In genomic region chr15:99732711-99733267, GRCh38 we compare ENCODE assay signal across 8 cellular contexts. TPM values are rescaled to one million over a fixed set of nuclear protein-coding genes. Genes with fewer than 3 reads are reported as not detected.
DNase-seq lines count a peak whose midpoint lies in the region; ATAC-seq and TF ChIP-seq lines count a peak whose summit lies in the region.

No MANE protein-coding gene starts in this region.

- no peak for TF ChIP-seq CTCF in activated CD8-positive, alpha-beta T cell treated with anti-CD3 and anti-CD28 coated beads for 36 hours (IDR thresholded peaks at IDR 0.05)

- no peaks in the 10 kb centered on the region for H3K9me3 ChIP-seq in CD4-positive, CD25-positive, alpha-beta regulatory T cell (ENCODE audit: control insufficient read depth in 2 of 2, low read length in 2 of 2)

- no peak for DNase-seq in CD4-positive, CD25-positive, alpha-beta regulatory T cell
- peak; percentile 34 for DNase-seq in activated CD8-positive, alpha-beta T cell treated with anti-CD3 and anti-CD28 coated beads for 36 hours
- DNase-seq in left ventricle myocardium superior (no peak), sciatic nerve (ENCODE audit: low spot score) (peak; percentile 84), NCI-H524 (lab: John Stamatoyannopoulos, UW) (no peak), amniotic stem cell (lab: John Stamatoyannopoulos, UW) (no peak)

- no peak for ATAC-seq in CD4-positive, CD25-positive, alpha-beta regulatory T cell (ENCODE audit: low read depth in 2 of 2)
- ATAC-seq in GM19328 (IDR thresholded peaks at IDR 0.05; ENCODE audit: unreplicated experiment) = peak; percentile 25
- ATAC-seq in HG03354 (IDR thresholded peaks at IDR 0.05; ENCODE audit: poor library complexity, severe bottlenecking, unreplicated experiment) = peak; percentile 33
- ATAC-seq in activated CD8-positive, alpha-beta T cell treated with anti-CD3 and anti-CD28 coated beads for 36 hours = no peak
- peak; percentile 24 for ATAC-seq in left ventricle myocardium superior
- ATAC-seq in sciatic nerve = peak; percentile 15

- intact Hi-C loops in activated CD8-positive, alpha-beta T cell treated with anti-CD3 and anti-CD28 coated beads for 36 hours (cut with micrococcal nuclease) = no loop called here
- intact Hi-C loops in left ventricle myocardium superior (cut with micrococcal nuclease) (no loop called here), sciatic nerve (cut with DNase I) (no loop called here)

- no peaks in the 10 kb centered on the region for H3K9me3 Mint-ChIP-seq in CD4-positive, CD25-positive, alpha-beta regulatory T cell
- H3K9me3 Mint-ChIP-seq in activated CD8-positive, alpha-beta T cell treated with anti-CD3 and anti-CD28 coated beads for 36 hours = no peaks in the 10 kb centered on the region

- peak overlapping the region; percentile 90 to 96 (median 92) for H3K4me3 Mint-ChIP-seq in CD4-positive, CD25-positive, alpha-beta regulatory T cell
- peak overlapping the region; percentile 78 for H3K4me3 Mint-ChIP-seq in activated CD8-positive, alpha-beta T cell treated with anti-CD3 and anti-CD28 coated beads for 36 hours

- H3K27me3 ChIP-seq in CD4-positive, CD25-positive, alpha-beta regulatory T cell (ENCODE audit: control insufficient read depth, insufficient read depth, low read length) = no peaks in the 10 kb centered on the region

- H3K36me3 ChIP-seq in CD4-positive, CD25-positive, alpha-beta regulatory T cell (ENCODE audit: control insufficient read depth, insufficient read depth, low read length) = peaks cover 12% of the 10 kb centered on the region

- peaks cover 15% of the 10 kb centered on the region for H3K4me1 ChIP-seq in CD4-positive, CD25-positive, alpha-beta regulatory T cell (ENCODE audit: control insufficient read depth, insufficient read depth, low read length, poor library complexity, severe bottlenecking)

- H3K27ac Mint-ChIP-seq in CD4-positive, CD25-positive, alpha-beta regulatory T cell = peak overlapping the region; percentile 60 to 82 (median 67)
- H3K27ac Mint-ChIP-seq in activated CD8-positive, alpha-beta T cell treated with anti-CD3 and anti-CD28 coated beads for 36 hours = peak overlapping the region; percentile 44

- no peaks in the 10 kb centered on the region for H3K36me3 Mint-ChIP-seq in CD4-positive, CD25-positive, alpha-beta regulatory T cell
- no peaks in the 10 kb centered on the region for H3K36me3 Mint-ChIP-seq in activated CD8-positive, alpha-beta T cell treated with anti-CD3 and anti-CD28 coated beads for 36 hours (ENCODE audit: low read depth)

- H3K4me3 ChIP-seq in CD4-positive, CD25-positive, alpha-beta regulatory T cell (ENCODE audit: low read depth, low read length) = peak overlapping the region; percentile 75

- H3K4me1 Mint-ChIP-seq in CD4-positive, CD25-positive, alpha-beta regulatory T cell = peaks cover 12 to 21% (median 16%) of the 10 kb centered on the region in 4 donors
- peaks cover 17% of the 10 kb centered on the region for H3K4me1 Mint-ChIP-seq in activated CD8-positive, alpha-beta T cell treated with anti-CD3 and anti-CD28 coated beads for 36 hours (ENCODE audit: low read depth)

- H3K27me3 Mint-ChIP-seq in CD4-positive, CD25-positive, alpha-beta regulatory T cell = peaks cover 11% of the 10 kb centered on the region
- no peaks in the 10 kb centered on the region for H3K27me3 Mint-ChIP-seq in activated CD8-positive, alpha-beta T cell treated with anti-CD3 and anti-CD28 coated beads for 36 hours

- peak overlapping the region; percentile 71 for H3K27ac ChIP-seq in CD4-positive, CD25-positive, alpha-beta regulatory T cell (ENCODE audit: insufficient read depth, low read length, poor library complexity, severe bottlenecking)

- POLR2A ChIA-PET in activated CD8-positive, alpha-beta T cell treated with anti-CD3 and anti-CD28 coated beads for 36 hours (lab: Charles Lee) = interaction anchor here (0.7 to 2.4 kb wide), 7 partner anchors 10 to 481 kb away, joined by 3 to 7 read pairs (median 4); partner anchors contain the start of gene LRRC28

- CTCF ChIA-PET in activated CD8-positive, alpha-beta T cell treated with anti-CD3 and anti-CD28 coated beads for 36 hours (lab: Charles Lee) = interaction anchor here (1.0 to 4.4 kb wide), 10 partner anchors 16 to 618 kb away, joined by 3 to 18 read pairs (median 5); no protein-coding TSS in a partner anchor

RNA-seq across cellular contexts. Expression of gene LYSMD4, which starts 0.4 kb away (rescaled TPM):
- 14.6 TPM for total RNA-seq in CD4-positive, CD25-positive, alpha-beta regulatory T cell
- 1 to 10 TPM; 4.9 to 8.1 (median 5.8) TPM for polyA plus RNA-seq in CD4-positive, CD25-positive, alpha-beta regulatory T cell
- total RNA-seq in activated CD8-positive, alpha-beta T cell treated with anti-CD3 and anti-CD28 coated beads for 36 hours = 1 to 10 TPM; 4.5 to 6.6 TPM
- total RNA-seq in left ventricle myocardium superior (10.1 TPM), sciatic nerve (16.0 TPM)

Comparison
In these comparisons a context has a peak if more than half of its experiments do, and no peak if none do; other contexts are left out.
1. ATAC-seq: peak in GM19328 (single experiment), HG03354 (single experiment), left ventricle myocardium superior (single experiment) and sciatic nerve (single experiment); none in CD4-positive, CD25-positive, alpha-beta regulatory T cell (0 of 2) and activated CD8-positive, alpha-beta T cell treated with anti-CD3 and anti-CD28 coated beads for 36 hours (single experiment).
2. DNase-seq: peak in activated CD8-positive, alpha-beta T cell treated with anti-CD3 and anti-CD28 coated beads for 36 hours (single experiment) and sciatic nerve (single experiment); none in CD4-positive, CD25-positive, alpha-beta regulatory T cell (0 of 3), left ventricle myocardium superior (single experiment), NCI-H524 (0 of 2) and amniotic stem cell (single experiment).